19 cellular contexts compared by ENCODE assay signal in the genomic region with DNA sequence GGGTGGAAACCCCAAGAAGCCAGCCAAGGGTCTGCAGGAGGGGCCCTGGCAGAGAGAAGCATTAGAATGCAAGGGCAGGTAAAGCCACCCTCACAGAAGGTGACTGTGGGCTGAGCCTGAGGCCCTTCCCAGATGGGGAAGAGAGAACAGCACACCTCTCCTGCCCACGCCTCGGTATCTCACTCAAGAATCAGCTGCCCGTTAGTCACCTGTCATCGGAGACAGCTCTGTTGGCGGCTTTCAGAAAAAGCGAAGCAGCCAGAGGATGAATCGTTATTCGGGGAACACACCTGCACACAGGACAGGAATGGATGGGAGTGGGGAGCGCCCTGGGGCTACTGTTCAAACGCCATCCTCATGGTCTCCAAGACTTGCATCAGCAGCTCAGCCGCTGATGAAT. TPM values are rescaled to one million over a fixed set of nuclear protein-coding genes. Genes with fewer than 3 reads are reported as not detected.
DNase-seq lines count a peak whose midpoint lies in the region; FAIRE-seq and TF ChIP-seq lines count a peak whose summit lies in the region.
"Had no signal": no experiment of that assay in that cellular context is flagged by ENCODE, and none has a peak within 500 bp of the region (broad histone marks: within the 10 kb centered on the region; RNA-seq: fewer than 3 reads in every experiment).

No MANE protein-coding gene starts in this region.

- H3K9me3 Mint-ChIP-seq in MCF 10A (ENCODE audit: unreplicated experiment) = no peaks in the 10 kb centered on the region
- H3K9me3 Mint-ChIP-seq in activated T-helper 2 cell treated with anti-CD3 and anti-CD28 coated beads, Interferon-gamma antibody, Interleukin-2, Interleukin-4, amounts not matched to agents 10 μg/mL and 5 μg/mL and 100 μg/mL, durations not matched to agents 14 hours and 24 hours and 36 hours = no peaks in the 10 kb centered on the region
- H3K9me3 Mint-ChIP-seq: activated B cell treated with CpG ODN at 0.5 μM for 24 hours had no signal

- no peak overlapping the region for H2BK12ac ChIP-seq in neuronal stem cell (ENCODE audit: low read length)

- dilution Hi-C loops in mammary epithelial cell (cut with HindIII; ENCODE audit: low sequenced_read_pairs) = no loop called here

- no peak overlapping the region for H2BK120ac ChIP-seq in neuronal stem cell (ENCODE audit: low read depth, low read length)

- H2AK5ac ChIP-seq in neuronal stem cell (ENCODE audit: low read depth, low read length) = no peak overlapping the region

- no peak overlapping the region for H4K91ac ChIP-seq in neuronal stem cell (ENCODE audit: low read depth, low read length, poor library complexity)

- H2AFZ ChIP-seq in mammary epithelial cell (ENCODE audit: low read depth, low read length) (no peak overlapping the region), neuronal stem cell (ENCODE audit: low read length) (no peak overlapping the region)

- H3K4me3 ChIP-seq in mammary epithelial cell (replicated peaks in 1 of 3; ENCODE audit: insufficient read depth in 1 of 3, low read depth in 2 of 3, low read length in 3 of 3) = no peak overlapping the region
- H3K4me3 ChIP-seq in neuronal stem cell (ENCODE audit: low read length in 2 of 2) = no peak overlapping the region
- H3K4me3 ChIP-seq: SJSA1, tibial nerve had no signal

- no peak overlapping the region for H3K4me2 ChIP-seq in mammary epithelial cell (ENCODE audit: insufficient read depth, low read depth, low read length)
- no peak overlapping the region for H3K4me2 ChIP-seq in neuronal stem cell (ENCODE audit: insufficient read depth, low read length, poor library complexity, severe bottlenecking)

- POLR2A ChIA-PET in MCF 10A (lab: Yijun Ruan, JAX) = no interaction called here

- no peak overlapping the region for H2BK5ac ChIP-seq in neuronal stem cell (ENCODE audit: low read length)

- H3K79me2 ChIP-seq in mammary epithelial cell (ENCODE audit: insufficient read depth, low read length) = no peaks in the 10 kb centered on the region

- no peak overlapping the region for H3K27ac Mint-ChIP-seq in MCF 10A (ENCODE audit: low read depth, unreplicated experiment)
- H3K27ac Mint-ChIP-seq in activated T-helper 2 cell treated with anti-CD3 and anti-CD28 coated beads, Interferon-gamma antibody, Interleukin-2, Interleukin-4, amounts not matched to agents 10 μg/mL and 5 μg/mL and 100 μg/mL, durations not matched to agents 14 hours and 24 hours and 36 hours = peak overlapping the region; percentile 60
- H3K27ac Mint-ChIP-seq: activated B cell treated with CpG ODN at 0.5 μM for 24 hours had no signal

- no peak overlapping the region for H3K4me3 Mint-ChIP-seq in MCF 10A (ENCODE audit: unreplicated experiment)
- H3K4me3 Mint-ChIP-seq in activated T-helper 2 cell treated with anti-CD3 and anti-CD28 coated beads, Interferon-gamma antibody, Interleukin-2, Interleukin-4, amounts not matched to agents 10 μg/mL and 5 μg/mL and 100 μg/mL, durations not matched to agents 14 hours and 24 hours and 36 hours (ENCODE audit: low read depth) = peak overlapping the region; percentile 18
- H3K4me3 Mint-ChIP-seq: activated B cell treated with CpG ODN at 0.5 μM for 24 hours had no signal

- H3K4ac ChIP-seq in neuronal stem cell (ENCODE audit: low read length) = no peak overlapping the region

- peak; percentile 55 for FAIRE-seq in urothelium cell line (lab: Jason Lieb, UNC)
- FAIRE-seq: D721Med, HTR-8/SVneo had no signal

- intact Hi-C loops in mammary epithelial cell (cut with micrococcal nuclease) = no loop called here
- intact Hi-C loops in MCF 10A (cut with micrococcal nuclease) = loop anchor here (10.0 kb wide), 2 partner anchors 314 to 406 kb away; a partner anchor contains a TSS
- intact Hi-C loops in activated T-helper 2 cell treated with anti-CD3 and anti-CD28 coated beads, Interferon-gamma antibody, Interleukin-2, Interleukin-4, amounts not matched to agents 10 μg/mL and 5 μg/mL and 100 μg/mL, durations not matched to agents 14 hours and 24 hours and 36 hours (cut with micrococcal nuclease) = loop anchor here (2.0 to 5.0 kb wide), 2 partner anchors 22 to 36 kb away; a partner anchor contains a TSS

- CTCF ChIA-PET in mammary epithelial cell (lab: Charles Lee; ENCODE audit: low non-redundant PET) = interaction anchor here (0.6 kb wide), 2 partner anchors 86 to 117 kb away, joined by 3 to 9 read pairs; no protein-coding TSS in a partner anchor
- CTCF ChIA-PET in MCF 10A (lab: Yijun Ruan, JAX) = interaction anchor here (0.6 kb wide), 1 partner anchor 86 kb away, joined by 3 read pairs; no protein-coding TSS in a partner anchor

- DNase-seq in mammary epithelial cell (peak; percentile 59), MCF 10A (ENCODE audit: unreplicated experiment) (no peak), neuronal stem cell (ENCODE audit: low spot score) (no peak), urothelium cell line (ENCODE audit: low spot score) (no peak), NCI-H226 (no peak), NCI-H1092 (lab: John Stamatoyannopoulos, UW) (no peak), NCI-H1930 (lab: John Stamatoyannopoulos, UW) (no peak)
- no peak for DNase-seq in activated T-helper 2 cell treated with anti-CD3 and anti-CD28 coated beads, Interferon-gamma antibody, Interleukin-2, Interleukin-4, amounts not matched to agents 10 μg/mL and 5 μg/mL and 100 μg/mL, durations not matched to agents 14 hours and 24 hours and 36 hours (ENCODE audit: low spot score)
- DNase-seq: ACHN, activated B cell treated with CpG ODN at 0.5 μM for 24 hours, aorta, cortex of kidney, hippocampal formation had no signal

- H3K36me3 ChIP-seq in mammary epithelial cell (ENCODE audit: insufficient read depth, low read length) (no peaks in the 10 kb centered on the region), neuronal stem cell (replicated peaks in 1 of 2; ENCODE audit: control insufficient read depth in 2 of 2, insufficient read depth in 2 of 2, low read length in 2 of 2) (no peaks in the 10 kb centered on the region)
- H3K36me3 ChIP-seq: SJSA1, tibial nerve had no signal

- H3K18ac ChIP-seq in neuronal stem cell (ENCODE audit: low read length) = peak overlapping the region; percentile 9

- H4K8ac ChIP-seq in neuronal stem cell (ENCODE audit: low read depth, low read length) = no peak overlapping the region

- H3K27ac ChIP-seq in mammary epithelial cell (ENCODE audit: insufficient read depth, low read depth, low read length) (no peak overlapping the region), neuronal stem cell (replicated peaks; ENCODE audit: low read length) (no peak overlapping the region)
- H3K27ac ChIP-seq: SJSA1, tibial nerve had no signal

- no peaks in the 10 kb centered on the region for H4K20me1 ChIP-seq in mammary epithelial cell (ENCODE audit: insufficient read depth, low read length)

- in situ Hi-C loops in mammary epithelial cell (cut with MboI; ENCODE audit: low sequenced_read_pairs in 2 of 2) = no loop called here

- H3K9me3 ChIP-seq in mammary epithelial cell (replicated peaks; ENCODE audit: insufficient read depth, low read length) = no peaks in the 10 kb centered on the region
- no peaks in the 10 kb centered on the region for H3K9me3 ChIP-seq in neuronal stem cell (replicated peaks in 1 of 2; ENCODE audit: control insufficient read depth in 2 of 2, insufficient read depth in 1 of 2, low read depth in 1 of 2, low read length in 2 of 2)
- H3K9me3 ChIP-seq: SJSA1, tibial nerve had no signal

- no peaks in the 10 kb centered on the region for H3K79me1 ChIP-seq in neuronal stem cell (ENCODE audit: low read depth, low read length)

- no peaks in the 10 kb centered on the region for H3K36me3 Mint-ChIP-seq in MCF 10A (ENCODE audit: insufficient read depth, unreplicated experiment)
- peaks cover 33% of the 10 kb centered on the region for H3K36me3 Mint-ChIP-seq in activated T-helper 2 cell treated with anti-CD3 and anti-CD28 coated beads, Interferon-gamma antibody, Interleukin-2, Interleukin-4, amounts not matched to agents 10 μg/mL and 5 μg/mL and 100 μg/mL, durations not matched to agents 14 hours and 24 hours and 36 hours (ENCODE audit: low read depth)

- BruUV-seq in mammary epithelial cell (replicated peaks; lab: Mats Ljungman, UMichigan) (no TSS peak), MCF 10A (replicated peaks; lab: Mats Ljungman, UMichigan) (no TSS peak)

- H3K4me1 ChIP-seq in mammary epithelial cell (ENCODE audit: insufficient read depth, low read length) (no peaks in the 10 kb centered on the region), neuronal stem cell (ENCODE audit: control insufficient read depth in 2 of 2, insufficient read depth in 1 of 2, low read depth in 1 of 2, low read length in 2 of 2) (peaks cover 0 to 10% of the 10 kb centered on the region in 2 donors)
- H3K4me1 ChIP-seq: SJSA1 had no signal

- H3K14ac ChIP-seq in neuronal stem cell (ENCODE audit: low read length) = no peak overlapping the region

- H3K27me3 ChIP-seq in mammary epithelial cell (ENCODE audit: insufficient read depth, low read length) = no peaks in the 10 kb centered on the region
- H3K27me3 ChIP-seq in neuronal stem cell (ENCODE audit: control insufficient read depth in 3 of 3, insufficient read depth in 3 of 3, low read depth in 1 of 3, low read length in 3 of 3) = peaks cover 0 to 18% (median 0%) of the 10 kb centered on the region in 3 experiments
- H3K27me3 ChIP-seq: SJSA1, tibial nerve had no signal

- no peak overlapping the region for H3K9ac ChIP-seq in mammary epithelial cell (ENCODE audit: insufficient read depth, low read length)
- H3K9ac ChIP-seq in neuronal stem cell (ENCODE audit: low read depth, low read length, poor library complexity) = no peak overlapping the region

- H3K23ac ChIP-seq in neuronal stem cell (ENCODE audit: low read depth, low read length, poor library complexity) = no peak overlapping the region

- no peaks in the 10 kb centered on the region for H3K4me1 Mint-ChIP-seq in MCF 10A (ENCODE audit: insufficient read depth, unreplicated experiment)
- peaks cover 93% of the 10 kb centered on the region for H3K4me1 Mint-ChIP-seq in activated T-helper 2 cell treated with anti-CD3 and anti-CD28 coated beads, Interferon-gamma antibody, Interleukin-2, Interleukin-4, amounts not matched to agents 10 μg/mL and 5 μg/mL and 100 μg/mL, durations not matched to agents 14 hours and 24 hours and 36 hours (ENCODE audit: low read depth)

- WGBS in mammary epithelial cell (ENCODE audit: low coverage, missing lambda C conversion rate) = 66% methylated on average over 10 of the region's 11 CpGs
- no CpG with 5 or more reads among the region's 11 CpGs for WGBS in neuronal stem cell (ENCODE audit: extremely low coverage in 2 of 2, insufficient read length in 2 of 2, insufficient replicate concordance in 1 of 2), 2 donors

- peaks cover 20% of the 10 kb centered on the region for H3K27me3 Mint-ChIP-seq in MCF 10A (ENCODE audit: insufficient read depth, unreplicated experiment)
- H3K27me3 Mint-ChIP-seq in activated T-helper 2 cell treated with anti-CD3 and anti-CD28 coated beads, Interferon-gamma antibody, Interleukin-2, Interleukin-4, amounts not matched to agents 10 μg/mL and 5 μg/mL and 100 μg/mL, durations not matched to agents 14 hours and 24 hours and 36 hours (ENCODE audit: low read depth) = no peaks in the 10 kb centered on the region
- H3K27me3 Mint-ChIP-seq: activated B cell treated with CpG ODN at 0.5 μM for 24 hours had no signal

- H2BK15ac ChIP-seq in neuronal stem cell (ENCODE audit: low read length) = peak overlapping the region; percentile 34

- TF ChIP-seq CTCF in mammary epithelial cell (conservative IDR thresholded peaks at IDR 0.05 in 1 of 2, IDR thresholded peaks at IDR 0.05 in 1 of 2; ENCODE audit: extremely low read depth in 1 of 2, insufficient read depth in 1 of 2, low read depth in 1 of 2, low read length in 2 of 2) = no peak
- no peak for TF ChIP-seq CTCF in MCF 10A (IDR thresholded peaks at IDR 0.05; ENCODE audit: unreplicated experiment)

RNA-seq across cellular contexts. Expression of a gene that starts 21.7 kb away (rescaled TPM):
- total RNA-seq in mammary epithelial cell (not detected), MCF 10A (2022) (not detected in 2 replicates)
- polyA plus RNA-seq in mammary epithelial cell = not detected
- not detected for polyA minus RNA-seq in mammary epithelial cell
- total RNA-seq in activated T-helper 2 cell treated with anti-CD3 and anti-CD28 coated beads, Interferon-gamma antibody, Interleukin-2, Interleukin-4, amounts not matched to agents 10 μg/mL and 5 μg/mL and 100 μg/mL, durations not matched to agents 14 hours and 24 hours and 36 hours = 1.7 and 2.0 TPM in 2 replicates
- polyA plus RNA-seq in neuronal stem cell (2013, experiment 1 of 2) = not detected
- polyA plus RNA-seq in neuronal stem cell (2013, experiment 2 of 2) = not detected
- total RNA-seq: fibroblast of lung, left lobe of liver, SJSA1, tibial nerve had no signal
- polyA plus RNA-seq: aorta, fibroblast of lung had no signal

RNA-seq across cellular contexts. Expression of a gene that starts 37.6 kb away (rescaled TPM):
- total RNA-seq in mammary epithelial cell (under 1 TPM in 1 of 2 donors, not detected in 1; 0.33 TPM), MCF 10A (2022) (0.12 TPM in 1 of 2 replicates, not detected in the other)
- polyA plus RNA-seq in mammary epithelial cell = 0.03 TPM
- not detected for polyA minus RNA-seq in mammary epithelial cell
- 44.1 and 46.5 TPM in 2 replicates for total RNA-seq in activated T-helper 2 cell treated with anti-CD3 and anti-CD28 coated beads, Interferon-gamma antibody, Interleukin-2, Interleukin-4, amounts not matched to agents 10 μg/mL and 5 μg/mL and 100 μg/mL, durations not matched to agents 14 hours and 24 hours and 36 hours
- polyA plus RNA-seq in neuronal stem cell (2013, experiment 1 of 2) = not detected
- polyA plus RNA-seq in neuronal stem cell (2013, experiment 2 of 2) = not detected
- total RNA-seq: fibroblast of lung had no signal
- polyA plus RNA-seq: fibroblast of lung had no signal

RNA-seq across cellular contexts. Expression of a gene that starts 44.9 kb away (rescaled TPM):
- not detected for total RNA-seq in mammary epithelial cell
- polyA plus RNA-seq in mammary epithelial cell = not detected
- polyA minus RNA-seq in mammary epithelial cell = not detected
- total RNA-seq in MCF 10A (2022) = not detected in 2 replicates
- total RNA-seq in activated T-helper 2 cell treated with anti-CD3 and anti-CD28 coated beads, Interferon-gamma antibody, Interleukin-2, Interleukin-4, amounts not matched to agents 10 μg/mL and 5 μg/mL and 100 μg/mL, durations not matched to agents 14 hours and 24 hours and 36 hours = 0.11 TPM in 2 replicates
- polyA plus RNA-seq in neuronal stem cell (2013, experiment 1 of 2) = not detected
- not detected for polyA plus RNA-seq in neuronal stem cell (2013, experiment 2 of 2)
- total RNA-seq: activated B cell treated with CpG ODN at 0.5 μM for 24 hours, fibroblast of lung, left lobe of liver, SJSA1 had no signal
- polyA plus RNA-seq: aorta, fibroblast of lung had no signal

RNA-seq across cellular contexts. Expression of a gene that starts 56.2 kb away (rescaled TPM):
- 10 to 100 TPM; 41.0 to 59.4 TPM for total RNA-seq in mammary epithelial cell
- 24.7 TPM for polyA plus RNA-seq in mammary epithelial cell
- 39.9 TPM for polyA minus RNA-seq in mammary epithelial cell
- 33.1 and 41.3 TPM in 2 replicates for total RNA-seq in MCF 10A (2022)
- 0.07 and 0.11 TPM in 2 replicates for total RNA-seq in activated T-helper 2 cell treated with anti-CD3 and anti-CD28 coated beads, Interferon-gamma antibody, Interleukin-2, Interleukin-4, amounts not matched to agents 10 μg/mL and 5 μg/mL and 100 μg/mL, durations not matched to agents 14 hours and 24 hours and 36 hours
- 0.03 TPM for polyA plus RNA-seq in neuronal stem cell (2013, experiment 1 of 2)
- polyA plus RNA-seq in neuronal stem cell (2013, experiment 2 of 2) = 0.04 TPM
- total RNA-seq: fibroblast of lung, SJSA1 had no signal
- polyA plus RNA-seq: fibroblast of lung had no signal

Comparison
In these comparisons a context has a peak if more than half of its experiments do, and no peak if none do; other contexts are left out.
1. RNA of a gene that starts 37.6 kb away (total RNA-seq): 44.1 to 46.5 TPM in activated T-helper 2 cell treated with anti-CD3 and anti-CD28 coated beads, Interferon-gamma antibody, Interleukin-2, Interleukin-4, amounts not matched to agents 10 μg/mL and 5 μg/mL and 100 μg/mL, durations not matched to agents 14 hours and 24 hours and 36 hours; 0.33 TPM in mammary epithelial cell and 0.12 TPM in MCF 10A; every median in the first group is over 10 times any median in the second.